In the genomic region with DNA sequence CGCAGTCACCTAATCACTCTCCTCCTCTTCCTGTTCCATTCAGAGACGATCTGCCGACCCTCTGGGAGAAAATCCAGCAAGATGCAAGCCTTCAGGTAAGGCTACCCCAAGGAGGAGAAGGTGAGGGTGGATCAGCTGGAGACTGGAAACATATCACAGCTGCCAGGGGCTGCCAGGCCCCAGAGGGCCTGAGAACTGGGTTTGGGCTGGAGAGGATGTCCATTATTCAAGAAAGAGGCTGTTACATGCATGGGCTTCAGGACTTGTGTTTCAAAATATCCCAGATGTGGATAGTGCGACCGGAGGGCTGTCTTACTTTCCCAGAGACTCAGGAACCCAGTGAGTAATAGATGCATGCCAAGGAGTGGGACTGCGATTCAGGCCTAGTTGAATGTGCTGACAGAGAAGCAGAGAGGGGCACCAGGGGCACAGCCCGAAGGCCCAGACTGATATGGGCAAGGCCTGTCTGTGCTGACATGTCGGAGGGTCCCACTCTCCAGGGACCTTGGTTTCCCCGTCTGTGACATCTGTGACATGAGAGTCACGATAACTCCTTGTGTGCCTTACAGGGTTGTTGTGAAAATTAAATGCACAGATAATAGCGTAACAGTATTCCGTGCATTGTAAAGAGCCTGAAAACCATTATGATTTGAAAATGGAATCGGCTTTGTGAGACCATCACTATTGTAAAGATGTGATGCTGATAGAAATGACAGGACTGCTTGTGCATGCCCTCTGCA, we compare ENCODE assay signal across 1 cellular context.
TF ChIP-seq lines count a peak whose summit lies in the region.

No MANE protein-coding gene starts in this region.

TF ChIP-seq in HepG2, 621 proteins besides CTCF, POLR2A, EP300 and RAD21 (continued from another document):
- TF ChIP-seq, protein P1, sequence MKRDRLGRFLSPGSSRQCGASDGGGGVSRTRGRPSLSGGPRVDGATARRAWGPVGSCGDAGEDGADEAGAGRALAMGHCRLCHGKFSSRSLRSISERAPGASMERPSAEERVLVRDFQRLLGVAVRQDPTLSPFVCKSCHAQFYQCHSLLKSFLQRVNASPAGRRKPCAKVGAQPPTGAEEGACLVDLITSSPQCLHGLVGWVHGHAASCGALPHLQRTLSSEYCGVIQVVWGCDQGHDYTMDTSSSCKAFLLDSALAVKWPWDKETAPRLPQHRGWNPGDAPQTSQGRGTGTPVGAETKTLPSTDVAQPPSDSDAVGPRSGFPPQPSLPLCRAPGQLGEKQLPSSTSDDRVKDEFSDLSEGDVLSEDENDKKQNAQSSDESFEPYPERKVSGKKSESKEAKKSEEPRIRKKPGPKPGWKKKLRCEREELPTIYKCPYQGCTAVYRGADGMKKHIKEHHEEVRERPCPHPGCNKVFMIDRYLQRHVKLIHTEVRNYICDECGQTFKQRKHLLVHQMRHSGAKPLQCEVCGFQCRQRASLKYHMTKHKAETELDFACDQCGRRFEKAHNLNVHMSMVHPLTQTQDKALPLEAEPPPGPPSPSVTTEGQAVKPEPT (CRISPR knock-in tag; IDR thresholded peaks at IDR 0.05; ENCODE audit: low read depth), result no peak
- TF ChIP-seq ZBTB3 (CRISPR knock-in tag; IDR thresholded peaks at IDR 0.05; ENCODE audit: borderline replicate concordance, low read depth) (0 out of 2 replicates have a peak, but pooled peaks have one; percentile 29), E2F2 (CRISPR knock-in tag; IDR thresholded peaks at IDR 0.05; ENCODE audit: borderline replicate concordance) (no peak), MTA1 (CRISPR knock-in tag; IDR thresholded peaks at IDR 0.05; ENCODE audit: borderline replicate concordance) (peak; percentile 54; the same call in 1 of the 2 replicates), ZNF30 (CRISPR knock-in tag; IDR thresholded peaks at IDR 0.05) (peak; percentile 20; the same call in 1 of the 2 replicates), ZEB1 (IDR thresholded peaks at IDR 0.05; ENCODE audit: insufficient replicate concordance, low read depth) (no peak), KDM2A (CRISPR knock-in tag; IDR thresholded peaks at IDR 0.05; ENCODE audit: borderline replicate concordance, low read depth) (peak; percentile 30; the same call in 1 of the 2 replicates), PHF8 (CRISPR knock-in tag; IDR thresholded peaks at IDR 0.05) (no peak; the same call in 1 of the 2 replicates), NFKB2 (CRISPR knock-in tag; IDR thresholded peaks at IDR 0.05; ENCODE audit: borderline replicate concordance) (0 out of 2 replicates have a peak, but pooled peaks have one; percentile 47), BRCA1 (CRISPR knock-in tag; IDR thresholded peaks at IDR 0.05) (no peak), RCOR2 (CRISPR knock-in tag; IDR thresholded peaks at IDR 0.05) (no peak), SNAPC5 (CRISPR knock-in tag; IDR thresholded peaks at IDR 0.05; ENCODE audit: borderline replicate concordance) (0 out of 2 replicates have a peak, but pooled peaks have one; percentile 35), ZNF615 (CRISPR knock-in tag; IDR thresholded peaks at IDR 0.05; ENCODE audit: borderline replicate concordance) (no peak), ESRRA (CRISPR knock-in tag; IDR thresholded peaks at IDR 0.05; ENCODE audit: low read depth) (peak; percentile 72), GABPA (IDR thresholded peaks at IDR 0.05; ENCODE audit: low read depth, low read length) (no peak), GABPA (CRISPR knock-in tag; IDR thresholded peaks at IDR 0.05; ENCODE audit: low read depth) (no peak), ZNF570 (CRISPR knock-in tag; IDR thresholded peaks at IDR 0.05; ENCODE audit: borderline replicate concordance) (no peak), ZNF160 (CRISPR knock-in tag; IDR thresholded peaks at IDR 0.05) (no peak), MIER2 (CRISPR knock-in tag; IDR thresholded peaks at IDR 0.05) (no peak)
- TF ChIP-seq, protein P2, sequence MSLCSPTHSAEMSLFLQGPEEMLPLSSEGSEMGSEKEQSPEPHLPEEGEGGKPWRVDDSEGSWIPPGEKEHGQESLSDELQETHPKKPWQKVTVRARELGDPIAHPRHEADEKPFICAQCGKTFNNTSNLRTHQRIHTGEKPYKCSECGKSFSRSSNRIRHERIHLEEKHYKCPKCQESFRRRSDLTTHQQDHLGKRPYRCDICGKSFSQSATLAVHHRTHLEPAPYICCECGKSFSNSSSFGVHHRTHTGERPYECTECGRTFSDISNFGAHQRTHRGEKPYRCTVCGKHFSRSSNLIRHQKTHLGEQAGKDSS (CRISPR knock-in tag; IDR thresholded peaks at IDR 0.05; ENCODE audit: borderline replicate concordance, low read depth), result 0 out of 2 replicates have a peak, but pooled peaks have one; percentile 43
- TF ChIP-seq, protein P3, sequence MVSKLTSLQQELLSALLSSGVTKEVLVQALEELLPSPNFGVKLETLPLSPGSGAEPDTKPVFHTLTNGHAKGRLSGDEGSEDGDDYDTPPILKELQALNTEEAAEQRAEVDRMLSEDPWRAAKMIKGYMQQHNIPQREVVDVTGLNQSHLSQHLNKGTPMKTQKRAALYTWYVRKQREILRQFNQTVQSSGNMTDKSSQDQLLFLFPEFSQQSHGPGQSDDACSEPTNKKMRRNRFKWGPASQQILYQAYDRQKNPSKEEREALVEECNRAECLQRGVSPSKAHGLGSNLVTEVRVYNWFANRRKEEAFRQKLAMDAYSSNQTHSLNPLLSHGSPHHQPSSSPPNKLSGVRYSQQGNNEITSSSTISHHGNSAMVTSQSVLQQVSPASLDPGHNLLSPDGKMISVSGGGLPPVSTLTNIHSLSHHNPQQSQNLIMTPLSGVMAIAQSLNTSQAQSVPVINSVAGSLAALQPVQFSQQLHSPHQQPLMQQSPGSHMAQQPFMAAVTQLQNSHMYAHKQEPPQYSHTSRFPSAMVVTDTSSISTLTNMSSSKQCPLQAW (CRISPR knock-in tag; IDR thresholded peaks at IDR 0.05), result no peak
- TF ChIP-seq, protein P4, sequence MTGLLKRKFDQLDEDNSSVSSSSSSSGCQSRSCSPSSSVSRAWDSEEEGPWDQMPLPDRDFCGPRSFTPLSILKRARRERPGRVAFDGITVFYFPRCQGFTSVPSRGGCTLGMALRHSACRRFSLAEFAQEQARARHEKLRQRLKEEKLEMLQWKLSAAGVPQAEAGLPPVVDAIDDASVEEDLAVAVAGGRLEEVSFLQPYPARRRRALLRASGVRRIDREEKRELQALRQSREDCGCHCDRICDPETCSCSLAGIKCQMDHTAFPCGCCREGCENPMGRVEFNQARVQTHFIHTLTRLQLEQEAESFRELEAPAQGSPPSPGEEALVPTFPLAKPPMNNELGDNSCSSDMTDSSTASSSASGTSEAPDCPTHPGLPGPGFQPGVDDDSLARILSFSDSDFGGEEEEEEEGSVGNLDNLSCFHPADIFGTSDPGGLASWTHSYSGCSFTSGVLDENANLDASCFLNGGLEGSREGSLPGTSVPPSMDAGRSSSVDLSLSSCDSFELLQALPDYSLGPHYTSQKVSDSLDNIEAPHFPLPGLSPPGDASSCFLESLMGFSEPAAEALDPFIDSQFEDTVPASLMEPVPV (CRISPR knock-in tag; IDR thresholded peaks at IDR 0.05), result 0 out of 2 replicates have a peak, but pooled peaks have one; percentile 18
